ENCODE assay signal across 8 cellular contexts in the genomic region with DNA sequence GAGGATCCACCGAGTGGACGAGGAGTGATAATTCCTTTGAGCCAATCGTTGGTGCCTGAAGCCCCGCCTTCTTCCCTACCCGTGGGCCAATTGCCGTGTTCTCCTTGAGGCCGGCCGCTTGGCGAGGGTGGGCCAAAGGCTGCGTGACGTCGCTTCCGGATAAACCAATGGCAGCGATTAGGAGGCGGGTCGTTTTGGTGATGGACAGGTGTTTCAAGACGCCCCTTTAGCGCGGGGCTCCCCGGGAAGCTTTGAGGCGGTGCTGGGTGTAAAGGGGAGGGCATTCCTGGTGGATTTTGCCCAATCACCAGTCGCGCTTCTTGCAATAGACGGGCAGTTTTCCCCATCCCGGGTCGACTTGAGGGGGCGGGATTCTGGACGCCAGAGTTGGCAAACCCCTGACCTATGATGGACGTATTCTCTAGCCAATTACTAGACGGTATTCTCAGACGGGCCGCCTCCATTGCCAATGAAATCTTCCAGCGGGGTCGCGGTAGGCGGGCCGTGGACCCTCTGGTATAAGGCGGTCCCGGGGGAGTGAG. TPM values are rescaled to one million over a fixed set of nuclear protein-coding genes. Genes with fewer than 3 reads are reported as not detected.
DNase-seq lines count a peak whose midpoint lies in the region; ATAC-seq, FAIRE-seq and TF ChIP-seq lines count a peak whose summit lies in the region.

No MANE protein-coding gene starts in this region.

- H2BK5ac ChIP-seq in mesenchymal stem cell (ENCODE audit: low read depth, low read length, poor library complexity, severe bottlenecking), result peak overlapping the region; percentile 98

- H3K36me3 ChIP-seq in CD8-positive, alpha-beta T cell (ENCODE audit: insufficient read depth, low read length), result peaks cover 6% of the 10 kb centered on the region
- H3K36me3 ChIP-seq in endocrine pancreas (ENCODE audit: control insufficient read depth, insufficient read depth, low read length) (no peaks in the 10 kb centered on the region), mesenchymal stem cell (ENCODE audit: control insufficient read depth in 1 of 2, insufficient read depth in 2 of 2, low read depth in 1 of 2, low read length in 2 of 2) (peaks cover 6 to 22% of the 10 kb centered on the region in 2 experiments)

- under 1% methylated on average over 39 of the region's 39 CpGs for WGBS in mesenchymal stem cell

- H2BK12ac ChIP-seq in mesenchymal stem cell (ENCODE audit: low read length in 2 of 2), result no peak overlapping the region

- H3K23ac ChIP-seq in mesenchymal stem cell (ENCODE audit: low read length in 2 of 2), result no peak overlapping the region

- H3K4me2 ChIP-seq in mesenchymal stem cell (ENCODE audit: low read length, poor library complexity, severe bottlenecking), result peak overlapping the region; percentile 73

- H3K4ac ChIP-seq in mesenchymal stem cell (ENCODE audit: low read depth in 1 of 2, low read length in 2 of 2), result no peak overlapping the region

- H2BK15ac ChIP-seq in mesenchymal stem cell (ENCODE audit: low read depth, poor library complexity, severe bottlenecking), result no peak overlapping the region

- peaks cover 13% of the 10 kb centered on the region for H3K36me3 Mint-ChIP-seq in CD8-positive, alpha-beta T cell

- peak overlapping the region; percentile 64 to 98 for H3K18ac ChIP-seq in mesenchymal stem cell (ENCODE audit: low read depth in 1 of 2, low read length in 2 of 2)

- TF ChIP-seq CTCF in CD8-positive, alpha-beta T cell (IDR thresholded peaks at IDR 0.05), result no peak

- peak; percentile 96 to 98 (median 97) for DNase-seq in CD8-positive, alpha-beta T cell
- DNase-seq in HTR-8/SVneo (ENCODE audit: insufficient read length, low spot score), result peak; percentile 97
- peak; percentile 99 for DNase-seq in NOMO-1 treated with DMSO at 0.1 percent for 48 hours (lab: John Stamatoyannopoulos, UW; ENCODE audit: unreplicated experiment)
- DNase-seq in activated CD8-positive, alpha-beta memory T cell treated with anti-CD3 and anti-CD28 coated beads, Interleukin-2, amount 50 U/mL, for 1 hour (ENCODE audit: extremely low read depth), result peak; percentile 98
- peak; percentile 100 for DNase-seq in mesenchymal stem cell
- DNase-seq in stimulated activated CD8-positive, alpha-beta memory T cell treated with anti-CD3 and anti-CD28 coated beads, Interleukin-12 subunit alpha, Interleukin-12 subunit beta, amount 100 ng/mL, for 24 hours (ENCODE audit: extremely low read depth), result peak; percentile 97

- H2AK5ac ChIP-seq in mesenchymal stem cell (ENCODE audit: low read length, severe bottlenecking), result no peak overlapping the region

- no peaks in the 10 kb centered on the region for H3K27me3 ChIP-seq in CD8-positive, alpha-beta T cell (ENCODE audit: insufficient read depth, low read length)
- H3K27me3 ChIP-seq in endocrine pancreas (ENCODE audit: control insufficient read depth, insufficient read depth, low read length) (no peaks in the 10 kb centered on the region), mesenchymal stem cell (ENCODE audit: control insufficient read depth in 1 of 2, insufficient read depth in 1 of 2, low read length in 2 of 2) (no peaks in the 10 kb centered on the region)

- CTCF ChIA-PET in CD8-positive, alpha-beta T cell (lab: Charles Lee), result interaction anchor here (0.6 to 8.0 kb wide), 16 partner anchors 9 to 208 kb away, joined by 3 to 59 read pairs (median 4); partner anchors contain the start of genes BCL2L12, FLT3LG, IRF3 and NOSIP

- no peaks in the 10 kb centered on the region for H3K79me1 ChIP-seq in mesenchymal stem cell (replicated peaks; ENCODE audit: low read length, poor library complexity, severe bottlenecking)

- H3K27ac ChIP-seq in CD8-positive, alpha-beta T cell (ENCODE audit: low read depth, low read length), result peak overlapping the region; percentile 86
- H3K27ac ChIP-seq in mesenchymal stem cell (ENCODE audit: low read length, poor library complexity, severe bottlenecking), result peak overlapping the region; percentile 96

- peak overlapping the region; percentile 99 for H3K27ac Mint-ChIP-seq in CD8-positive, alpha-beta T cell

- peak overlapping the region; percentile 75 for H4K8ac ChIP-seq in mesenchymal stem cell (ENCODE audit: low read length)

- H3K4me3 ChIP-seq in CD8-positive, alpha-beta T cell (ENCODE audit: low read depth, low read length), result peak overlapping the region; percentile 83
- H3K4me3 ChIP-seq in endocrine pancreas (ENCODE audit: control insufficient read depth, insufficient read depth, low read length) (peak overlapping the region; percentile 10), mesenchymal stem cell (ENCODE audit: insufficient read depth in 1 of 2, low read depth in 1 of 2, low read length in 2 of 2) (peak overlapping the region; percentile 98 to 99)

- no peak overlapping the region for H4K91ac ChIP-seq in mesenchymal stem cell (ENCODE audit: low read length)

- H3K14ac ChIP-seq in mesenchymal stem cell (ENCODE audit: low read length in 2 of 2), result no peak overlapping the region

- H3K9ac ChIP-seq in endocrine pancreas (ENCODE audit: control insufficient read depth, insufficient read depth, low read length) (peak overlapping the region; percentile 70), mesenchymal stem cell (ENCODE audit: low read length) (peak overlapping the region; percentile 98)

- ATAC-seq in CD8-positive, alpha-beta T cell, result peak; percentile 75
- ATAC-seq in GM21381 (IDR thresholded peaks at IDR 0.05; ENCODE audit: unreplicated experiment), result peak; percentile 59

- peak; percentile 95 for FAIRE-seq in HTR-8/SVneo (lab: Jason Lieb, UNC)

- H3K4me3 Mint-ChIP-seq in CD8-positive, alpha-beta T cell, result peak overlapping the region; percentile 99

- no peak overlapping the region for H2BK120ac ChIP-seq in mesenchymal stem cell (ENCODE audit: low read depth, low read length)

- no peaks in the 10 kb centered on the region for H3K27me3 Mint-ChIP-seq in CD8-positive, alpha-beta T cell (ENCODE audit: low read depth)

- H3K9me3 Mint-ChIP-seq in CD8-positive, alpha-beta T cell, result no peaks in the 10 kb centered on the region

- POLR2A ChIA-PET in CD8-positive, alpha-beta T cell (lab: Charles Lee), result interaction anchor here (0.5 to 5.1 kb wide), 18 partner anchors 12 to 225 kb away, joined by 3 to 29 read pairs (median 4); partner anchors contain the start of genes ALDH16A1, AP2A1, BCL2L12 and FUZ

- peaks cover 40% of the 10 kb centered on the region for H3K4me1 ChIP-seq in CD8-positive, alpha-beta T cell (ENCODE audit: insufficient read depth, low read length)
- H3K4me1 ChIP-seq in endocrine pancreas (ENCODE audit: control insufficient read depth, insufficient read depth, low read length), result no peaks in the 10 kb centered on the region
- H3K4me1 ChIP-seq in mesenchymal stem cell (ENCODE audit: control insufficient read depth, insufficient read depth, low read depth, low read length), result peaks cover 36% of the 10 kb centered on the region

- H3K9me3 ChIP-seq in CD8-positive, alpha-beta T cell (ENCODE audit: low read length), result no peaks in the 10 kb centered on the region
- no peaks in the 10 kb centered on the region for H3K9me3 ChIP-seq in endocrine pancreas (ENCODE audit: control insufficient read depth, low read length)
- H3K9me3 ChIP-seq in mesenchymal stem cell (ENCODE audit: control insufficient read depth, low read length), result no peaks in the 10 kb centered on the region

- intact Hi-C loops in CD8-positive, alpha-beta T cell (cut with DNase I, micrococcal nuclease), result loop anchor here (1.0 to 5.0 kb wide), 11 partner anchors 11 to 284 kb away; partner anchors contain the start of genes ALDH16A1 (in 2 of the 2), BCL2L12 (in 2 of the 2), IRF3 (in 2 of the 2) and AKT1S1 (in 1 of the 2)

- no peak overlapping the region for H2AFZ ChIP-seq in mesenchymal stem cell (ENCODE audit: low read depth, low read length)

- peaks cover 43% of the 10 kb centered on the region for H3K4me1 Mint-ChIP-seq in CD8-positive, alpha-beta T cell (ENCODE audit: low read depth)

RNA-seq across cellular contexts. Expression of gene PRMT1, which starts 0.3 kb away (rescaled TPM):
- total RNA-seq in CD8-positive, alpha-beta T cell, result 10 to 100 TPM; 37.7 to 42.6 TPM
- polyA plus RNA-seq in mesenchymal stem cell (2013, experiment 1 of 2), result 111 TPM
- 103 TPM for polyA plus RNA-seq in mesenchymal stem cell (2013, experiment 2 of 2)

RNA-seq across cellular contexts. Expression of gene BCL2L12, which starts 11.0 kb away (rescaled TPM):
- 10 to 100 TPM; 13.1 to 14.7 TPM for total RNA-seq in CD8-positive, alpha-beta T cell
- polyA plus RNA-seq in mesenchymal stem cell (2013, experiment 1 of 2), result 20.5 TPM
- 20.9 TPM for polyA plus RNA-seq in mesenchymal stem cell (2013, experiment 2 of 2)

RNA-seq across cellular contexts. Expression of gene IRF3, which starts 11.1 kb away (rescaled TPM):
- 10 to 100 TPM; 92.0 to 99.5 TPM for total RNA-seq in CD8-positive, alpha-beta T cell
- polyA plus RNA-seq in mesenchymal stem cell (2013, experiment 1 of 2), result 73.1 TPM
- 76.3 TPM for polyA plus RNA-seq in mesenchymal stem cell (2013, experiment 2 of 2)

RNA-seq across cellular contexts. Expression of gene ADM5, which starts 12.6 kb away (rescaled TPM):
- total RNA-seq in CD8-positive, alpha-beta T cell, result 1 to 10 TPM; 1.2 to 2.5 TPM
- polyA plus RNA-seq in mesenchymal stem cell (2013, experiment 1 of 2), result 0.68 TPM
- polyA plus RNA-seq in mesenchymal stem cell (2013, experiment 2 of 2), result 0.44 TPM

RNA-seq across cellular contexts. Expression of gene CPT1C, which starts 14.2 kb away (rescaled TPM):
- under 1 TPM in 1 of 2 experiments, not detected in 1; 0.65 TPM for total RNA-seq in CD8-positive, alpha-beta T cell
- polyA plus RNA-seq in mesenchymal stem cell (2013, experiment 1 of 2), result 24.1 TPM
- polyA plus RNA-seq in mesenchymal stem cell (2013, experiment 2 of 2), result 23.0 TPM

Comparison
In these comparisons a context has a peak if more than half of its experiments do, and no peak if none do; other contexts are left out.
1. Peak in every context shown above with its lines: DNase-seq, ATAC-seq, H3K4me3 ChIP-seq and H3K27ac ChIP-seq.
2. H3K4me3 ChIP-seq: peak in every context shown above with its lines; median percentile 98 in mesenchymal stem cell; 83 in CD8-positive, alpha-beta T cell; 10 in endocrine pancreas.